1 cellular context compared by ENCODE assay signal in genomic region chr6:44338228-44339122, GRCh38.
A peak's percentile ranks its signal among the peaks of the same experiment; 100 is the strongest.
TF ChIP-seq lines count a peak whose summit lies in the region.

No MANE protein-coding gene starts in this region.

TF ChIP-seq in K562, 482 proteins besides CTCF, POLR2A, EP300 and RAD21 (continued from another document and continues in another):
- TF ChIP-seq TAF1 (IDR thresholded peaks at IDR 0.05; ENCODE audit: control insufficient read depth, extremely low read depth, insufficient read depth, low read length, severe bottlenecking) = no peak
- peak in 1 of 2 experiments; percentile 46; a peak in 1 of 4 replicates for TF ChIP-seq RCOR1 (IDR thresholded peaks at IDR 0.05; ENCODE audit: borderline replicate concordance in 1 of 2, low read depth in 2 of 2, low read length in 2 of 2)
- TF ChIP-seq ETS1 (conservative IDR thresholded peaks at IDR 0.05; ENCODE audit: control insufficient read depth, low read depth, low read length) = no peak
- peak; percentile 88 for TF ChIP-seq ARID2 (IDR thresholded peaks at IDR 0.05)
- no peak for TF ChIP-seq ZKSCAN3 (CRISPR knock-in tag; IDR thresholded peaks at IDR 0.05)
- no peak for TF ChIP-seq SP2 (IDR thresholded peaks at IDR 0.05; ENCODE audit: extremely low read depth, low read depth, low read length, poor library complexity, severe bottlenecking)
- no peak for TF ChIP-seq SREBF2 (CRISPR knock-in tag; IDR thresholded peaks at IDR 0.05)
- TF ChIP-seq HMG20A (CRISPR knock-in tag; conservative IDR thresholded peaks at IDR 0.05) = no peak
- TF ChIP-seq CREM (IDR thresholded peaks at IDR 0.05; ENCODE audit: low read depth) = peak; percentile 60
- no peak for TF ChIP-seq BCL6 (CRISPR knock-in tag; IDR thresholded peaks at IDR 0.05)
- no peak for TF ChIP-seq PCBP2 (IDR thresholded peaks at IDR 0.05; ENCODE audit: low read depth, low read length, poor library complexity, severe bottlenecking)
- no peak for TF ChIP-seq POU5F1 (IDR thresholded peaks at IDR 0.05; ENCODE audit: borderline replicate concordance, low read depth, low read length, partially characterized antibody)
- TF ChIP-seq JUN (IDR thresholded peaks at IDR 0.05; ENCODE audit: borderline replicate concordance, low read depth, low read length) = peak; percentile 8; the same call in 1 of the 2 replicates
- TF ChIP-seq JUN (CRISPR knock-in tag; IDR thresholded peaks at IDR 0.05; ENCODE audit: borderline replicate concordance) = no peak
- no peak for TF ChIP-seq CSDE1 (IDR thresholded peaks at IDR 0.05)
- TF ChIP-seq HDGF (IDR thresholded peaks at IDR 0.05) = no peak
- no peak for TF ChIP-seq XRCC5 (IDR thresholded peaks at IDR 0.05; ENCODE audit: low read depth, low read length)
- no peak for TF ChIP-seq STAT5A (IDR thresholded peaks at IDR 0.05; ENCODE audit: borderline replicate concordance, low read length)
- peak; percentile 46 for TF ChIP-seq EHMT2 (IDR thresholded peaks at IDR 0.05)
- TF ChIP-seq ZNF12 (CRISPR knock-in tag; IDR thresholded peaks at IDR 0.05) = no peak
- TF ChIP-seq RBM34 (IDR thresholded peaks at IDR 0.05; ENCODE audit: borderline replicate concordance, insufficient read depth, low read length) = no peak
- no peak for TF ChIP-seq ZNF384 (IDR thresholded peaks at IDR 0.05; ENCODE audit: low read depth, low read length)
- no peak for TF ChIP-seq LEF1 (IDR thresholded peaks at IDR 0.05)
- no peak for TF ChIP-seq SAFB (IDR thresholded peaks at IDR 0.05; ENCODE audit: borderline replicate concordance, low read depth, low read length)
- TF ChIP-seq IFI16 (CRISPR knock-in tag; IDR thresholded peaks at IDR 0.05) = no peak
- no peak for TF ChIP-seq MEF2A (IDR thresholded peaks at IDR 0.05; ENCODE audit: control insufficient read depth, low read depth, low read length)
- no peak for TF ChIP-seq ILK (tag; IDR thresholded peaks at IDR 0.05; ENCODE audit: borderline replicate concordance, low read depth)
- no peak for TF ChIP-seq RHOXF2B (CRISPR knock-in tag; conservative IDR thresholded peaks at IDR 0.05)
- TF ChIP-seq ATF1 (CRISPR knock-in tag; IDR thresholded peaks at IDR 0.05) = no peak
- no peak for TF ChIP-seq ATF1 (tag; IDR thresholded peaks at IDR 0.05)
- no peak for TF ChIP-seq ILF3 (IDR thresholded peaks at IDR 0.05; ENCODE audit: borderline replicate concordance)
- TF ChIP-seq ZNF518B (CRISPR knock-in tag; IDR thresholded peaks at IDR 0.05) = no peak
- TF ChIP-seq ZBTB12 (CRISPR knock-in tag; IDR thresholded peaks at IDR 0.05) = no peak
- no peak for TF ChIP-seq HDAC3 (IDR thresholded peaks at IDR 0.05; ENCODE audit: borderline replicate concordance, partially characterized antibody)
- no peak for TF ChIP-seq SMARCA5 (IDR thresholded peaks at IDR 0.05)
- no peak for TF ChIP-seq FOXJ2 (tag; IDR thresholded peaks at IDR 0.05)
- no peak for TF ChIP-seq FOXM1 (IDR thresholded peaks at IDR 0.05; ENCODE audit: low read depth)
- TF ChIP-seq FOXM1 (CRISPR knock-in tag; IDR thresholded peaks at IDR 0.05; ENCODE audit: low read depth) = 0 out of 2 replicates have a peak, but pooled peaks have one; percentile 36
- TF ChIP-seq ZNF696 (CRISPR knock-in tag; conservative IDR thresholded peaks at IDR 0.05) = no peak
- no peak for TF ChIP-seq CLOCK (CRISPR knock-in tag; IDR thresholded peaks at IDR 0.05; ENCODE audit: borderline replicate concordance)
- TF ChIP-seq GATA2 (CRISPR knock-in tag; IDR thresholded peaks at IDR 0.05) = no peak
- no peak for TF ChIP-seq CTCFL (IDR thresholded peaks at IDR 0.05; ENCODE audit: borderline replicate concordance, insufficient read depth, low read depth, low read length, poor library complexity, severe bottlenecking)
- no peak for TF ChIP-seq TFE3 (CRISPR knock-in tag; IDR thresholded peaks at IDR 0.05)
- TF ChIP-seq KLF10 (CRISPR knock-in tag; IDR thresholded peaks at IDR 0.05) = no peak
- TF ChIP-seq MNT (conservative IDR thresholded peaks at IDR 0.05) = no peak; a peak in 1 of 4 replicates
- TF ChIP-seq ZNF57 (CRISPR knock-in tag; IDR thresholded peaks at IDR 0.05) = no peak
- TF ChIP-seq TCF7L2 (IDR thresholded peaks at IDR 0.05; ENCODE audit: low read depth, low read length) = no peak
- TF ChIP-seq CBX8 (IDR thresholded peaks at IDR 0.05; ENCODE audit: borderline replicate concordance, extremely low read depth, low read depth, low read length, poor library complexity, severe bottlenecking) = no peak
- no peak for TF ChIP-seq DIDO1 (tag; IDR thresholded peaks at IDR 0.05; ENCODE audit: low read depth)
- TF ChIP-seq NFATC3 (IDR thresholded peaks at IDR 0.05) = no peak
- no peak for TF ChIP-seq MAFG (tag; conservative IDR thresholded peaks at IDR 0.05)
- peak in 1 of 2 experiments; percentile 37; a peak in 1 of 4 replicates for TF ChIP-seq MAZ (CRISPR knock-in tag; conservative IDR thresholded peaks at IDR 0.05 in 1 of 2, IDR thresholded peaks at IDR 0.05 in 1 of 2)
- TF ChIP-seq TAF7 (tag; IDR thresholded peaks at IDR 0.05) = no peak
- no peak for TF ChIP-seq THRB (CRISPR knock-in tag; conservative IDR thresholded peaks at IDR 0.05)
- no peak for TF ChIP-seq TAF15 (IDR thresholded peaks at IDR 0.05; ENCODE audit: low read depth, low read length)
- no peak for TF ChIP-seq EZH2 (IDR thresholded peaks at IDR 0.05; ENCODE audit: borderline replicate concordance, low read depth, low read length)
- no peak for TF ChIP-seq MYBL2 (IDR thresholded peaks at IDR 0.05; ENCODE audit: low read depth)
- TF ChIP-seq MYBL2 (CRISPR knock-in tag; IDR thresholded peaks at IDR 0.05; ENCODE audit: borderline replicate concordance) = no peak
- TF ChIP-seq ZNF217 (CRISPR knock-in tag; IDR thresholded peaks at IDR 0.05) = no peak
- no peak for TF ChIP-seq SRSF7 (optimal IDR thresholded peaks at IDR 0.05; ENCODE audit: low read depth, low read length)
- TF ChIP-seq ZKSCAN8 (CRISPR knock-in tag; IDR thresholded peaks at IDR 0.05) = no peak
- TF ChIP-seq ZNF408 (CRISPR knock-in tag; IDR thresholded peaks at IDR 0.05; ENCODE audit: low read depth) = no peak
